Comparison of ENCODE assay signal across 17 cellular contexts in genomic region chr20:53316221-53316937, GRCh38.
"Had no signal": no experiment of that assay in that cellular context is flagged by ENCODE, and none has a peak within 500 bp of the region (broad histone marks: within the 10 kb centered on the region; RNA-seq: fewer than 3 reads in every experiment).

No MANE protein-coding gene starts in this region.

- H3K27me3 Mint-ChIP-seq: activated B cell treated with CpG ODN at 0.5 μM for 24 hours; activated CD4-positive, alpha-beta T cell treated with anti-CD3 and anti-CD28 coated beads, Interleukin-2, amount 10 ng/mL, durations not matched to agents 24 days and 14 days had no signal

- H3K27me3 ChIP-seq: breast epithelium, gastrocnemius medialis, heart left ventricle, neutrophil, tibial nerve, vagina had no signal

- H3K27ac Mint-ChIP-seq: activated B cell treated with CpG ODN at 0.5 μM for 24 hours; activated CD4-positive, alpha-beta T cell treated with anti-CD3 and anti-CD28 coated beads, Interleukin-2, amount 10 ng/mL, durations not matched to agents 24 days and 14 days; effector memory CD8-positive, alpha-beta T cell; naive B cell; stimulated activated naive B cell treated with anti-CD40 and anti-IgM and Interleukin-4, amounts not matched to agents 10 μg/mL and 1 μg/mL and 100 μg/mL, for 72 hours had no signal

- H3K4me1 Mint-ChIP-seq: activated B cell treated with CpG ODN at 0.5 μM for 24 hours; naive B cell; stimulated activated naive B cell treated with anti-CD40 and anti-IgM and Interleukin-4, amounts not matched to agents 10 μg/mL and 1 μg/mL and 100 μg/mL, for 72 hours had no signal

- H3K9ac ChIP-seq: parathyroid adenoma had no signal

- H3K9me3 ChIP-seq: breast epithelium, gastrocnemius medialis, heart left ventricle, neutrophil, vagina had no signal

- H3K36me3 ChIP-seq: breast epithelium, gastrocnemius medialis, heart left ventricle, neutrophil, tibial nerve, vagina had no signal

- H3K79me2 ChIP-seq: parathyroid adenoma had no signal

- H3K4me3 Mint-ChIP-seq: activated B cell treated with CpG ODN at 0.5 μM for 24 hours; activated CD4-positive, alpha-beta T cell treated with anti-CD3 and anti-CD28 coated beads, Interleukin-2, amount 10 ng/mL, durations not matched to agents 24 days and 14 days; effector memory CD8-positive, alpha-beta T cell; naive B cell; stimulated activated naive B cell treated with anti-CD40 and anti-IgM and Interleukin-4, amounts not matched to agents 10 μg/mL and 1 μg/mL and 100 μg/mL, for 72 hours had no signal

- H3K4me1 ChIP-seq: breast epithelium, gastrocnemius medialis, parathyroid adenoma, tibial nerve, vagina had no signal

- ATAC-seq: effector memory CD8-positive, alpha-beta T cell; gastrocnemius medialis; heart left ventricle; left lobe of liver; stimulated activated naive B cell treated with anti-CD40 and anti-IgM and Interleukin-4, amounts not matched to agents 10 μg/mL and 1 μg/mL and 100 μg/mL, for 72 hours had no signal

- H2AFZ ChIP-seq: parathyroid adenoma had no signal

- H3K27ac ChIP-seq: breast epithelium, gastrocnemius medialis, heart left ventricle, neutrophil, parathyroid adenoma, tibial nerve, vagina had no signal

- H3K9me3 Mint-ChIP-seq: effector memory CD8-positive, alpha-beta T cell had no signal

- H3K4me3 ChIP-seq: breast epithelium, gastrocnemius medialis, heart left ventricle, tibial nerve, vagina had no signal

- DNase-seq: activated B cell treated with CpG ODN at 0.5 μM for 24 hours; activated CD4-positive, alpha-beta T cell treated with anti-CD3 and anti-CD28 coated beads, Interleukin-2, amount 10 ng/mL, durations not matched to agents 24 days and 14 days; activated naive CD4-positive, alpha-beta T cell treated with Interleukin-2 at 50 U/mL for 16 hours; anterior cingulate cortex; cerebellar nuclear complex; effector memory CD8-positive, alpha-beta T cell; gastrocnemius medialis; heart left ventricle; naive B cell; stimulated activated naive B cell treated with anti-CD40 and anti-IgM and Interleukin-4, amounts not matched to agents 10 μg/mL and 1 μg/mL and 100 μg/mL, for 72 hours; T-helper 2 cell had no signal

- H3K36me3 Mint-ChIP-seq: naive B cell; stimulated activated naive B cell treated with anti-CD40 and anti-IgM and Interleukin-4, amounts not matched to agents 10 μg/mL and 1 μg/mL and 100 μg/mL, for 72 hours had no signal
